ENCODE assay signal across 9 cellular contexts in genomic region chr9:32579706-32580331, GRCh38. TPM values are rescaled to one million over a fixed set of nuclear protein-coding genes. Genes with fewer than 3 reads are reported as not detected.
A peak's percentile ranks its signal among the peaks of the same experiment; 100 is the strongest.
DNase-seq lines count a peak whose midpoint lies in the region; TF ChIP-seq lines count a peak whose summit lies in the region.
"Had no signal": no experiment of that assay in that cellular context is flagged by ENCODE, and none has a peak within 500 bp of the region (broad histone marks: within the 10 kb centered on the region; RNA-seq: fewer than 3 reads in every experiment).

No MANE protein-coding gene starts in this region.

- no peaks in the 10 kb centered on the region for H3K27me3 ChIP-seq in KMS-11 (ENCODE audit: insufficient read depth, low read depth)
- no peaks in the 10 kb centered on the region for H3K27me3 ChIP-seq in prostate gland (replicated peaks; ENCODE audit: insufficient read depth)
- no peaks in the 10 kb centered on the region for H3K27me3 ChIP-seq in vagina
- H3K27me3 ChIP-seq: BLaER1 had no signal

- no peak overlapping the region for H3K27ac ChIP-seq in KMS-11
- no peak overlapping the region for H3K27ac ChIP-seq in prostate gland
- H3K27ac ChIP-seq in vagina: no peak overlapping the region
- H3K27ac ChIP-seq: BLaER1 had no signal

- DNase-seq in DMS 273 (lab: John Stamatoyannopoulos, UW; ENCODE audit: unreplicated experiment) (peak; percentile 76), DMS 273 treated with DMSO at 0.1 percent for 48 hours (lab: John Stamatoyannopoulos, UW) (no peak), SK-N-DZ (ENCODE audit: low spot score) (peak; percentile 57), glutamatergic neuron (peak; percentile 83), prostate gland (ENCODE audit: low spot score) (peak; percentile 48), vagina (ENCODE audit: extremely low spot score in 2 of 2) (no peak)
- DNase-seq in activated naive CD4-positive, alpha-beta T cell treated with anti-CD3 and anti-CD28 coated beads for 36 hours: peak; percentile 89

- peaks cover 13% of the 10 kb centered on the region for H3K27me3 Mint-ChIP-seq in activated naive CD4-positive, alpha-beta T cell treated with anti-CD3 and anti-CD28 coated beads for 36 hours (ENCODE audit: low read depth)
- peaks cover 2% of the 10 kb centered on the region for H3K27me3 Mint-ChIP-seq in glutamatergic neuron (ENCODE audit: unreplicated experiment)

- no peak overlapping the region for H3K4me3 Mint-ChIP-seq in activated naive CD4-positive, alpha-beta T cell treated with anti-CD3 and anti-CD28 coated beads for 36 hours
- H3K4me3 Mint-ChIP-seq in glutamatergic neuron (ENCODE audit: unreplicated experiment): no peak overlapping the region

- no peak overlapping the region for H2AFZ ChIP-seq in KMS-11 (ENCODE audit: low read depth)

- CTCF ChIA-PET in activated naive CD4-positive, alpha-beta T cell treated with anti-CD3 and anti-CD28 coated beads for 36 hours (lab: Charles Lee): interaction anchor here (0.5 to 8.8 kb wide), 27 partner anchors 8 to 394 kb away, joined by 3 to 322 read pairs (median 4); partner anchors contain the start of genes ACO1 and RIGI

- intact Hi-C loops in activated naive CD4-positive, alpha-beta T cell treated with anti-CD3 and anti-CD28 coated beads for 36 hours (cut with micrococcal nuclease): loop anchor here (1.0 kb wide), 1 partner anchor 201 kb away; no protein-coding TSS in a partner anchor
- intact Hi-C loops in prostate gland (cut with DNase I) (loop anchor here (2.0 to 10.0 kb wide), 4 partner anchors 55 to 387 kb away; partner anchors contain the start of gene RIGI), vagina (cut with DNase I) (loop anchor here (5.0 to 10.0 kb wide), 2 partner anchors 208 to 415 kb away; no protein-coding TSS in a partner anchor)

- H3K9me3 Mint-ChIP-seq in activated naive CD4-positive, alpha-beta T cell treated with anti-CD3 and anti-CD28 coated beads for 36 hours: no peaks in the 10 kb centered on the region
- H3K9me3 Mint-ChIP-seq in glutamatergic neuron (ENCODE audit: unreplicated experiment): no peaks in the 10 kb centered on the region

- TF ChIP-seq CTCF in KMS-11 (conservative IDR thresholded peaks at IDR 0.05; ENCODE audit: low read depth, low read length) (peak; percentile 93), glutamatergic neuron (IDR thresholded peaks at IDR 0.05; ENCODE audit: partially characterized antibody, unreplicated experiment) (peak; percentile 94), prostate gland (IDR thresholded peaks at IDR 0.05) (peak; percentile 50 to 86 (median 81)), vagina (IDR thresholded peaks at IDR 0.05) (peak; percentile 87 to 93 (median 88))

- WGBS in prostate gland: 22% methylated on average over 4 of the region's 4 CpGs

- H3K4me1 ChIP-seq in KMS-11 (ENCODE audit: low read depth, poor library complexity, severe bottlenecking): no peaks in the 10 kb centered on the region
- no peaks in the 10 kb centered on the region for H3K4me1 ChIP-seq in prostate gland (replicated peaks)
- no peaks in the 10 kb centered on the region for H3K4me1 ChIP-seq in vagina

- H3K27ac Mint-ChIP-seq in activated naive CD4-positive, alpha-beta T cell treated with anti-CD3 and anti-CD28 coated beads for 36 hours: no peak overlapping the region
- H3K27ac Mint-ChIP-seq in glutamatergic neuron (ENCODE audit: unreplicated experiment): no peak overlapping the region

- no peak overlapping the region for H3K4me2 ChIP-seq in KMS-11

- H3K36me3 ChIP-seq in KMS-11 (ENCODE audit: insufficient read depth) (no peaks in the 10 kb centered on the region), prostate gland (no peaks in the 10 kb centered on the region), vagina (no peaks in the 10 kb centered on the region)
- H3K36me3 ChIP-seq: BLaER1 had no signal

- H3K4me1 Mint-ChIP-seq in activated naive CD4-positive, alpha-beta T cell treated with anti-CD3 and anti-CD28 coated beads for 36 hours (ENCODE audit: low read depth): no peaks in the 10 kb centered on the region
- H3K4me1 Mint-ChIP-seq in glutamatergic neuron (ENCODE audit: low read depth, unreplicated experiment): no peaks in the 10 kb centered on the region

- H3K36me3 Mint-ChIP-seq in activated naive CD4-positive, alpha-beta T cell treated with anti-CD3 and anti-CD28 coated beads for 36 hours (ENCODE audit: low read depth): no peaks in the 10 kb centered on the region
- H3K36me3 Mint-ChIP-seq in glutamatergic neuron (ENCODE audit: unreplicated experiment): no peaks in the 10 kb centered on the region

- no peak overlapping the region for H3K4me3 ChIP-seq in KMS-11 (IDR thresholded peaks at IDR 0.05; ENCODE audit: insufficient read depth, low read depth, low read length)
- no peak overlapping the region for H3K4me3 ChIP-seq in prostate gland
- H3K4me3 ChIP-seq in vagina: no peak overlapping the region
- H3K4me3 ChIP-seq: BLaER1 had no signal

- H3K9ac ChIP-seq in KMS-11: no peak overlapping the region
- H3K9ac ChIP-seq: BLaER1 had no signal

- no peaks in the 10 kb centered on the region for H4K20me1 ChIP-seq in KMS-11 (ENCODE audit: insufficient read depth)
- H4K20me1 ChIP-seq: BLaER1 had no signal

- no peaks in the 10 kb centered on the region for H3K79me2 ChIP-seq in KMS-11 (ENCODE audit: insufficient read depth, low read depth)

- H3K9me3 ChIP-seq in prostate gland (no peaks in the 10 kb centered on the region), vagina (no peaks in the 10 kb centered on the region)
- H3K9me3 ChIP-seq: BLaER1 had no signal

- TF ChIP-seq POLR2A in prostate gland (IDR thresholded peaks at IDR 0.05) (no peak), vagina (IDR thresholded peaks at IDR 0.05) (no peak)

RNA-seq across cellular contexts. Expression of gene NDUFB6, which starts 6.9 kb away (rescaled TPM):
- polyA plus RNA-seq in SK-N-DZ (2014; cell fraction: cytosol; rRNA removed): 99.8 and 109 TPM in 2 replicates
- polyA plus RNA-seq in SK-N-DZ (2014; cell fraction: nucleus; rRNA removed): 44.1 and 114 TPM in 2 replicates
- 10 to 100 TPM; 73.9 to 75.7 TPM for total RNA-seq in activated naive CD4-positive, alpha-beta T cell treated with anti-CD3 and anti-CD28 coated beads for 36 hours
- total RNA-seq in glutamatergic neuron (ENCODE audit: unreplicated experiment): 30.7 TPM
- 10 to 100 TPM; 43.0 to 56.4 TPM for total RNA-seq in prostate gland
- total RNA-seq in vagina: 28.0 TPM

RNA-seq across cellular contexts. Expression of gene TOPORS, which starts 27.4 kb away (rescaled TPM):
- polyA plus RNA-seq in SK-N-DZ (2014; cell fraction: cytosol; rRNA removed): 10.8 and 12.8 TPM in 2 replicates
- polyA plus RNA-seq in SK-N-DZ (2014; cell fraction: nucleus; rRNA removed): 9.7 and 10.1 TPM in 2 replicates
- total RNA-seq in activated naive CD4-positive, alpha-beta T cell treated with anti-CD3 and anti-CD28 coated beads for 36 hours: 10 to 100 TPM; 14.3 to 15.2 TPM
- total RNA-seq in glutamatergic neuron (ENCODE audit: unreplicated experiment) (13.9 TPM), prostate gland (10 to 100 TPM; 18.2 to 27.2 TPM), vagina (18.4 TPM)

RNA-seq across cellular contexts. Expression of gene SMIM27, which starts 27.7 kb away (rescaled TPM):
- 2.0 and 2.8 TPM in 2 replicates for polyA plus RNA-seq in SK-N-DZ (2014; cell fraction: cytosol; rRNA removed)
- polyA plus RNA-seq in SK-N-DZ (2014; cell fraction: nucleus; rRNA removed): 1.6 and 6.0 TPM in 2 replicates
- 10 to 100 TPM; 25.8 to 27.1 TPM for total RNA-seq in activated naive CD4-positive, alpha-beta T cell treated with anti-CD3 and anti-CD28 coated beads for 36 hours
- total RNA-seq in glutamatergic neuron (ENCODE audit: unreplicated experiment) (7.8 TPM), prostate gland (1 to 10 TPM; 6.4 to 8.3 TPM), vagina (not detected)

RNA-seq across cellular contexts. Expression of gene RIGI, which starts 53.8 kb away (rescaled TPM):
- polyA plus RNA-seq in SK-N-DZ (2014; cell fraction: cytosol; rRNA removed): 0.17 and 0.29 TPM in 2 replicates
- 0.15 and 1.1 TPM in 2 replicates for polyA plus RNA-seq in SK-N-DZ (2014; cell fraction: nucleus; rRNA removed)
- total RNA-seq in activated naive CD4-positive, alpha-beta T cell treated with anti-CD3 and anti-CD28 coated beads for 36 hours: 1 to 10 TPM; 7.5 to 8.4 TPM
- total RNA-seq in glutamatergic neuron (ENCODE audit: unreplicated experiment): 3.0 TPM
- 1 to 10 TPM; 8.2 to 9.5 TPM for total RNA-seq in prostate gland
- 11.3 TPM for total RNA-seq in vagina

RNA-seq across cellular contexts. Expression of gene TAF1L, which starts 55.6 kb away (rescaled TPM):
- polyA plus RNA-seq in SK-N-DZ (2014; cell fraction: cytosol; rRNA removed): not detected in 2 replicates
- not detected in 2 replicates for polyA plus RNA-seq in SK-N-DZ (2014; cell fraction: nucleus; rRNA removed)
- under 1 TPM in 1 of 2 experiments, not detected in 1; 0.02 TPM for total RNA-seq in activated naive CD4-positive, alpha-beta T cell treated with anti-CD3 and anti-CD28 coated beads for 36 hours
- not detected for total RNA-seq in glutamatergic neuron (ENCODE audit: unreplicated experiment)
- 1 to 10 TPM in 1 of 2 donors, not detected in 1; 2.0 TPM for total RNA-seq in prostate gland
- total RNA-seq in vagina: not detected

Comparison
In these comparisons a context has a peak if more than half of its experiments do, and no peak if none do; other contexts are left out.
1. DNase-seq: peak in DMS 273 (single experiment), SK-N-DZ (single experiment), activated naive CD4-positive, alpha-beta T cell treated with anti-CD3 and anti-CD28 coated beads for 36 hours (single experiment), glutamatergic neuron (single experiment) and prostate gland (single experiment); none in DMS 273 treated with DMSO at 0.1 percent for 48 hours (single experiment) and vagina (0 of 2).
2. Peak in every context shown above with its lines, with median percentiles within 50 percentile points of each other: CTCF ChIP-seq.